Comparison of ENCODE assay signal across 25 cellular contexts in the genomic region with DNA sequence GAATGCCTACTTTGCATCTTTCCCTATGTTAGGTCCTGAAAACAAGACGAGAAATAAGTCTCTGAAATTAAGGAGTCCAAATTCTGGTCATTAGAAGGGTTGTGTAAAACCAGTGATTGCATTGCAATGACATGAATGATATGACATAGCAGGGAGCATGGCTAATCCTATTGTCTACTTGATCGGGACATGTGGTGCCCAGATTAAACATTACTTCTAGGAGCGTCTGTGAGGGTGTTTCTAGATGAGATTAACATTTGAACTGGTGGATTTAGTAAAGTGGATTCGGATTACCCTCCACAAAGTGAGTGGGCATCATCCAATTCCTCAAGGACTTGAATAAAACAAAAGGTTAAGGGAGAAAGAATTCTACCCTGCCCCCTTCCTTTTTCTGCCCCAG.
"Had no signal": no experiment of that assay in that cellular context is flagged by ENCODE, and none has a peak within 500 bp of the region (broad histone marks: within the 10 kb centered on the region; RNA-seq: fewer than 3 reads in every experiment).

No MANE protein-coding gene starts in this region.

- DNase-seq: dermis blood vessel endothelial cell; effector memory CD8-positive, alpha-beta T cell; erythroblast; esophagus squamous epithelium; hypothalamus; immature natural killer cell; islet precursor cell; kidney glomerular epithelial cell; left ventricle myocardium superior; lower lobe of right lung; natural killer cell; sigmoid colon; spleen; stimulated activated CD4-positive, alpha-beta T cell treated with anti-CD3 and anti-CD28 coated beads, Interleukin-4, amount 100 ng/mL, for 4 hours; stimulated activated naive CD8-positive, alpha-beta T cell treated with anti-CD3 and anti-CD28 coated beads, Interleukin-15, Interleukin-2, amounts not matched to agents 100 U/mL and 50 U/mL, for 24 hours; substantia nigra; testis; tibial artery had no signal

- ATAC-seq: effector memory CD8-positive, alpha-beta T cell; left ventricle myocardium superior; lower lobe of right lung; natural killer cell; stimulated activated memory B cell treated with anti-CD40 and anti-IgM and Interleukin-4, amounts not matched to agents 10 μg/mL and 1 μg/mL and 100 μg/mL, for 72 hours; stimulated activated naive CD8-positive, alpha-beta T cell treated with anti-CD3 and anti-CD28 coated beads, Interleukin-15, Interleukin-2, amounts not matched to agents 100 U/mL and 50 U/mL, for 24 hours had no signal

- H3K4me1 ChIP-seq: esophagus squamous epithelium, lower lobe of right lung, prostate gland, spleen, testis had no signal

- H3K27me3 ChIP-seq: esophagus squamous epithelium, right atrium auricular region, sigmoid colon, spleen, testis, tibial artery had no signal

- H3K9me3 ChIP-seq: esophagus squamous epithelium, lower lobe of right lung, prostate gland, right atrium auricular region, sigmoid colon, spleen, testis, tibial artery had no signal

- H3K27ac ChIP-seq: coronary artery, esophagus squamous epithelium, lower lobe of right lung, prostate gland, right atrium auricular region, sigmoid colon, skin epidermis, spleen, testis, tibial artery had no signal

- H3K4me3 ChIP-seq: coronary artery, esophagus squamous epithelium, lower lobe of right lung, prostate gland, right atrium auricular region, sigmoid colon, skin epidermis, spleen, testis, tibial artery had no signal

- FAIRE-seq: endometrium, frontal cortex had no signal

- H3K36me3 ChIP-seq: esophagus squamous epithelium, lower lobe of right lung, prostate gland, right atrium auricular region, sigmoid colon, spleen, tibial artery had no signal
